Comparison of ENCODE assay signal across 27 cellular contexts in genomic region chr10:66466622-66467021, GRCh38.
"Had no signal": no experiment of that assay in that cellular context is flagged by ENCODE, and none has a peak within 500 bp of the region (broad histone marks: within the 10 kb centered on the region; RNA-seq: fewer than 3 reads in every experiment).

No MANE protein-coding gene starts in this region.

- H3K27me3 ChIP-seq: colonic mucosa, esophagus squamous epithelium, gastroesophageal sphincter, heart left ventricle, hepatocyte had no signal

- H3K27ac ChIP-seq: colonic mucosa, esophagus squamous epithelium, gastroesophageal sphincter, heart left ventricle, hepatocyte, lower lobe of right lung had no signal

- FAIRE-seq: endometrium, frontal cortex, kidney had no signal

- H3K36me3 Mint-ChIP-seq: immature natural killer cell, memory B cell had no signal

- H3K4me1 Mint-ChIP-seq: endodermal cell; immature natural killer cell; memory B cell; naive thymus-derived CD4-positive, alpha-beta T cell; natural killer cell had no signal

- H3K36me3 ChIP-seq: colonic mucosa, esophagus squamous epithelium, gastroesophageal sphincter, heart left ventricle, lower lobe of right lung had no signal

- H3K27me3 Mint-ChIP-seq: dendritic cell treated with granulocyte-macrophage colony-stimulating factor and Interleukin-4, amounts not matched to agents 40 ng/mL and 50 ng/mL, for 4 days; effector memory CD8-positive, alpha-beta T cell; memory B cell; naive thymus-derived CD4-positive, alpha-beta T cell had no signal

- H3K4me1 ChIP-seq: colonic mucosa, esophagus squamous epithelium, gastroesophageal sphincter, heart left ventricle, lower lobe of right lung had no signal

- H3K9me3 ChIP-seq: colonic mucosa, esophagus squamous epithelium, gastroesophageal sphincter, lower lobe of right lung had no signal

- H3K4me3 Mint-ChIP-seq: dendritic cell treated with granulocyte-macrophage colony-stimulating factor and Interleukin-4, amounts not matched to agents 40 ng/mL and 50 ng/mL, for 4 days; effector memory CD8-positive, alpha-beta T cell; endodermal cell; immature natural killer cell; memory B cell; naive thymus-derived CD4-positive, alpha-beta T cell; natural killer cell had no signal

- H3K27ac Mint-ChIP-seq: dendritic cell treated with granulocyte-macrophage colony-stimulating factor and Interleukin-4, amounts not matched to agents 40 ng/mL and 50 ng/mL, for 4 days; effector memory CD8-positive, alpha-beta T cell; endodermal cell; immature natural killer cell; memory B cell; naive thymus-derived CD4-positive, alpha-beta T cell; natural killer cell had no signal

- DNase-seq: colonic mucosa; cortex of kidney; effector CD8-positive, alpha-beta T cell; effector memory CD8-positive, alpha-beta T cell; endodermal cell; erythroblast; esophagus squamous epithelium; foreskin fibroblast; heart left ventricle; hypothalamus; immature natural killer cell; islet precursor cell; kidney; kidney glomerular epithelial cell; left colon; left ventricle myocardium superior; lower lobe of right lung; mesendoderm; midbrain; naive thymus-derived CD4-positive, alpha-beta T cell; natural killer cell had no signal

- H3K4me3 ChIP-seq: colonic mucosa, esophagus squamous epithelium, gastroesophageal sphincter, heart left ventricle, hepatocyte, lower lobe of right lung had no signal
